Comparison of ENCODE assay signal across 8 cellular contexts in the genomic region with DNA sequence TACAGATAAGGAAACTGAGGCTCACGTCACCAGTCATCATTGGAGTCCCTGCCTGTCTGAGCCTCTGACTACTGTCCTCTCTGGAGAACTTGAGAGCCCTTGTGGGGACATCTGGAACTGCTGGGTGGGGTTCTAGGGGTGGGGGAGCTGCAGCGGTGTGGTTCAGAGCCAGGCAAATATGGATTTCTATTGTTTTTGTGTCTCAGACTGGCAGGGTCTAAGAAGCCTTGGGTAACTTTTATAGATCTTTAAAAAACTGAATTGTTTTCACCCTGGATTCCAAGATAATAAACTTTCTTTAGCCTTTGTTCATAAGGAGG. TPM values are rescaled to one million over a fixed set of nuclear protein-coding genes. Genes with fewer than 3 reads are reported as not detected.
DNase-seq lines count a peak whose midpoint lies in the region; ATAC-seq and TF ChIP-seq lines count a peak whose summit lies in the region.

No MANE protein-coding gene starts in this region.

- H3K4me3 ChIP-seq in astrocyte of the spinal cord (ENCODE audit: low read depth, low read length): no peak overlapping the region
- no peak overlapping the region for H3K4me3 ChIP-seq in mesendoderm (ENCODE audit: low read length)

- H3K23ac ChIP-seq in mesendoderm (ENCODE audit: low read length): no peak overlapping the region

- no peak overlapping the region for H2BK120ac ChIP-seq in mesendoderm (ENCODE audit: low read depth, low read length)

- no peak overlapping the region for H2AK5ac ChIP-seq in mesendoderm (ENCODE audit: low read length)

- no peak overlapping the region for H3K9ac ChIP-seq in mesendoderm (ENCODE audit: low read length)

- TF ChIP-seq CTCF in astrocyte of the spinal cord (IDR thresholded peaks at IDR 0.05; ENCODE audit: low read depth, low read length): peak; percentile 29

- H3K79me2 ChIP-seq in mesendoderm (ENCODE audit: control insufficient read depth, insufficient read depth, low read length): no peaks in the 10 kb centered on the region

- no peak overlapping the region for H3K4me2 ChIP-seq in mesendoderm (ENCODE audit: low read length)

- intact Hi-C loops in posterior cingulate gyrus (cut with DNase I): no loop called here

- DNase-seq in NCI-H524 (lab: John Stamatoyannopoulos, UW) (peak; percentile 13 to 39), NCI-H524 treated with DMSO at 0.1 percent for 48 hours (lab: John Stamatoyannopoulos, UW) (no peak), NAMALWA (ENCODE audit: low spot score) (peak; percentile 80), astrocyte of the spinal cord (ENCODE audit: low read depth, low spot score) (no peak), mesendoderm (peak; percentile 59), AG08396 (ENCODE audit: low spot score) (no peak), posterior cingulate gyrus (no peak)

- H4K5ac ChIP-seq in mesendoderm (ENCODE audit: low read length): no peak overlapping the region

- peaks cover 5% of the 10 kb centered on the region for H3K4me1 ChIP-seq in mesendoderm (ENCODE audit: control insufficient read depth, low read depth, low read length)

- in situ Hi-C loops in astrocyte of the spinal cord (cut with HindIII; ENCODE audit: low sequenced_read_pairs): no loop called here

- no peak overlapping the region for H3K4ac ChIP-seq in mesendoderm (ENCODE audit: low read depth, low read length)

- no peak for ATAC-seq in GM19467 (IDR thresholded peaks at IDR 0.05; ENCODE audit: unreplicated experiment)

- peak overlapping the region; percentile 73 for H2BK5ac ChIP-seq in mesendoderm (ENCODE audit: low read length)

- no peaks in the 10 kb centered on the region for H3K36me3 ChIP-seq in mesendoderm (ENCODE audit: control insufficient read depth, insufficient read depth, low read length)

- no peaks in the 10 kb centered on the region for H3K27me3 ChIP-seq in mesendoderm (ENCODE audit: insufficient read depth, low read length, poor library complexity)

- no CpG with 5 or more reads among the region's 2 CpGs for WGBS in mesendoderm (ENCODE audit: extremely low coverage, insufficient coverage, low lambda C conversion rate)

- H3K18ac ChIP-seq in mesendoderm (ENCODE audit: low read length): peak overlapping the region; percentile 6

- H4K8ac ChIP-seq in mesendoderm (ENCODE audit: low read depth, low read length): no peak overlapping the region

- no peak overlapping the region for H3K56ac ChIP-seq in mesendoderm (ENCODE audit: low read length)

- no peaks in the 10 kb centered on the region for H3K79me1 ChIP-seq in mesendoderm (ENCODE audit: low read length)

- H3K27ac ChIP-seq in mesendoderm (ENCODE audit: low read depth, low read length): no peak overlapping the region

- H2BK15ac ChIP-seq in mesendoderm (replicated peaks; ENCODE audit: low read depth): no peak overlapping the region

RNA-seq across cellular contexts. Expression of a gene that starts 46.9 kb away (rescaled TPM):
- polyA plus RNA-seq in mesendoderm (2013, experiment 1 of 2): 3.5 TPM
- 3.2 TPM for polyA plus RNA-seq in mesendoderm (2013, experiment 2 of 2)

Comparison
In these comparisons a context has a peak if more than half of its experiments do, and no peak if none do; other contexts are left out.
1. DNase-seq: peak in NCI-H524 (2 of 2), NAMALWA (single experiment) and mesendoderm (single experiment); none in NCI-H524 treated with DMSO at 0.1 percent for 48 hours (single experiment), astrocyte of the spinal cord (single experiment), AG08396 (single experiment) and posterior cingulate gyrus (0 of 10).